ENCODE assay signal across 7 cellular contexts in the genomic region with DNA sequence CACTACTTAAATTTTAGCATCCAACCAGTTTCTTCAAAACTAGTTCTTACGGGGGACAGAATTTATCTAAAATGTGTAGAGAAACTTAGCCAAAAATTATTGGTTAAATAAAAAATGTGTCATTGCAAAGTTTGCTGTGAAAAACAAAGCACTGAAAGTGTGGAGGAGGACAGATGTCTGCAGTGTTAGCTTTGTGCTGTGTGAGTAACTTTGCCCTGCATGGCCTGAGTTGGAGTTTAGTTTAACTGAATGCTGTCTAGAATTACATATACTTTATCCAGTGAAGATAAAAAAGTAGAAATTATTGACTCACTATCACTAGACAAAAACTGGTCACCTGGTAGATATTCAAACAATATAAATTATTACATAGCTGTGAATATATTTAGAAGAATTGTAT.
"Had no signal": no experiment of that assay in that cellular context is flagged by ENCODE, and none has a peak within 500 bp of the region (broad histone marks: within the 10 kb centered on the region; RNA-seq: fewer than 3 reads in every experiment).

No MANE protein-coding gene starts in this region.

- FAIRE-seq: GM12878, GM12891, GM12892, GM18507, GM19239 had no signal

- ATAC-seq: GM12878 had no signal

- DNase-seq: GDM1, GF-D8 had no signal

- H3K4me3 ChIP-seq: GM12878 had no signal
